ENCODE assay signal across 17 cellular contexts in the genomic region with DNA sequence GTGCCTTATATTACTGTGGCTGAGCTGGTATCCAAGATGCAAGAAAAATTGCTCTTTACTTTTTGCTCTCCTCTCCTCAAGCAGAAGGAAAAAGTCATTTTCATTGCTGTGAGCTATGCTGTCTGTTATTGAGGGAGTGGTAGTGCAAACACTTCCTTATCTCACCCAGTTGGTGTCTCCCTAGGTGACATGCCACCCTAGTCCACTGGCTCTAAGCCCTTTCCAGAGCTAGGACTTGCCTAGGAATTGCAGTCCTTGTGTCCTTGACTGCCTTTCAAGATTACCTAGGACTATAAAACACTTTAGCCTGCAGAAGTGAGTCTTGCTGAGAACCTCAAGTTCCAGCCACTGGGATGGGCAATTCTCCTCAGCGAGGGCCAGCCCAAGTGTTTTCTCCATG.
"Had no signal": no experiment of that assay in that cellular context is flagged by ENCODE, and none has a peak within 500 bp of the region (broad histone marks: within the 10 kb centered on the region; RNA-seq: fewer than 3 reads in every experiment).

No MANE protein-coding gene starts in this region.

- H3K4me1 ChIP-seq: esophagus squamous epithelium, gastroesophageal sphincter, neural progenitor cell, right atrium auricular region, sigmoid colon, suprapubic skin, thyroid gland, upper lobe of left lung, vagina had no signal

- ATAC-seq: gastroesophageal sphincter had no signal

- H2AFZ ChIP-seq: neural progenitor cell had no signal

- H3K9ac ChIP-seq: neural progenitor cell had no signal

- H3K4me3 ChIP-seq: esophagus squamous epithelium, gastroesophageal sphincter, neural progenitor cell, ovary, right atrium auricular region, sigmoid colon, skin epidermis, suprapubic skin, thyroid gland, upper lobe of left lung, vagina had no signal

- DNase-seq: dermis blood vessel endothelial cell; esophagus squamous epithelium; foreskin fibroblast; glutamatergic neuron; immature natural killer cell; nucleus accumbens; ovary; sigmoid colon; stimulated activated naive CD8-positive, alpha-beta T cell treated with anti-CD3 and anti-CD28 coated beads, Interleukin-15, Interleukin-2, amounts not matched to agents 100 U/mL and 50 U/mL, for 24 hours; thyroid gland; upper lobe of left lung had no signal

- H3K4me2 ChIP-seq: neural progenitor cell had no signal

- H3K9me3 ChIP-seq: esophagus squamous epithelium, gastroesophageal sphincter, ovary, right atrium auricular region, sigmoid colon, thyroid gland, upper lobe of left lung, vagina had no signal

- H3K36me3 ChIP-seq: esophagus squamous epithelium, gastroesophageal sphincter, neural progenitor cell, ovary, right atrium auricular region, sigmoid colon, suprapubic skin, thyroid gland, upper lobe of left lung, vagina had no signal

- H3K27ac ChIP-seq: esophagus squamous epithelium, gastroesophageal sphincter, neural progenitor cell, ovary, right atrium auricular region, sigmoid colon, skin epidermis, suprapubic skin, thyroid gland, vagina had no signal

- H3K27me3 ChIP-seq: esophagus squamous epithelium, gastroesophageal sphincter, neural progenitor cell, right atrium auricular region, sigmoid colon, suprapubic skin, thyroid gland, upper lobe of left lung, vagina had no signal
